In genomic region chr1:109668123-109668800, GRCh38 we compare ENCODE assay signal across 6 cellular contexts. TPM values are rescaled to one million over a fixed set of nuclear protein-coding genes. Genes with fewer than 3 reads are reported as not detected.
DNase-seq lines count a peak whose midpoint lies in the region; TF ChIP-seq lines count a peak whose summit lies in the region.

No MANE protein-coding gene starts in this region.

- H3K27me3 ChIP-seq in colonic mucosa, result no peaks in the 10 kb centered on the region

- no peaks in the 10 kb centered on the region for H3K9me3 ChIP-seq in colonic mucosa

- H3K4me3 Mint-ChIP-seq in osteocyte (ENCODE audit: unreplicated experiment), result peak overlapping the region; percentile 77

- no peaks in the 10 kb centered on the region for H3K36me3 ChIP-seq in colonic mucosa

- H3K27me3 Mint-ChIP-seq in osteocyte (ENCODE audit: unreplicated experiment), result no peaks in the 10 kb centered on the region

- peak; percentile 1 for DNase-seq in H4 (ENCODE audit: low spot score)
- DNase-seq in colonic mucosa, result no peak
- no peak for DNase-seq in osteocyte (ENCODE audit: extremely low spot score, unreplicated experiment)
- DNase-seq in NCI-H146 (lab: John Stamatoyannopoulos, UW), result no peak
- DNase-seq in SIG-M5 (lab: John Stamatoyannopoulos, UW), result no peak
- DNase-seq in activated CD4-positive, alpha-beta T cell treated with anti-CD3 and anti-CD28 coated beads for 1 hour, result no peak

- H3K9me3 Mint-ChIP-seq in osteocyte (ENCODE audit: unreplicated experiment), result no peaks in the 10 kb centered on the region

- H3K36me3 Mint-ChIP-seq in osteocyte (ENCODE audit: unreplicated experiment), result peaks cover 4% of the 10 kb centered on the region

- peak overlapping the region; percentile 62 to 68 for H3K9ac ChIP-seq in colonic mucosa (ENCODE audit: low read depth in 2 of 2, low read length in 2 of 2)

- peaks cover 22% of the 10 kb centered on the region for H3K4me1 Mint-ChIP-seq in osteocyte (ENCODE audit: unreplicated experiment)

- no peak overlapping the region for H3K27ac ChIP-seq in colonic mucosa

- peak overlapping the region; percentile 40 for H3K4me3 ChIP-seq in colonic mucosa

- TF ChIP-seq CTCF in colonic mucosa (IDR thresholded peaks at IDR 0.05) (no peak), osteocyte (IDR thresholded peaks at IDR 0.05) (no peak)

- no peaks in the 10 kb centered on the region for H3K4me1 ChIP-seq in colonic mucosa

- H3K27ac Mint-ChIP-seq in osteocyte (ENCODE audit: unreplicated experiment), result no peak overlapping the region

- intact Hi-C loops in colonic mucosa (cut with DNase I), result no loop called here

RNA-seq across cellular contexts. Expression of gene GSTM2, which starts 0.4 kb away (rescaled TPM):
- total RNA-seq in H4 (2014; rRNA removed; shearing (Covaris generic)), result 1.6 and 4.6 TPM in 2 replicates
- 10 to 100 TPM; 18.5 to 20.7 TPM for total RNA-seq in colonic mucosa
- total RNA-seq in osteocyte, result 38.6 and 39.0 TPM in 2 replicates

RNA-seq across cellular contexts. Expression of gene GSTM4, which starts 12.4 kb away (rescaled TPM):
- 15.9 and 27.2 TPM in 2 replicates for total RNA-seq in H4 (2014; rRNA removed; shearing (Covaris generic))
- total RNA-seq in colonic mucosa (10 to 100 TPM; 62.6 to 77.4 TPM), osteocyte (24.3 and 25.1 TPM in 2 replicates)

RNA-seq across cellular contexts. Expression of gene GSTM1, which starts 19.4 kb away (rescaled TPM):
- total RNA-seq in H4 (2014; rRNA removed; shearing (Covaris generic)), result not detected in 2 replicates
- 10 to 100 TPM in 1 of 2 donors, not detected in 1; 46.1 TPM for total RNA-seq in colonic mucosa
- total RNA-seq in osteocyte, result 6.4 and 7.8 TPM in 2 replicates

RNA-seq across cellular contexts. Expression of gene GSTM5, which starts 43.8 kb away (rescaled TPM):
- not detected in 2 replicates for total RNA-seq in H4 (2014; rRNA removed; shearing (Covaris generic))
- total RNA-seq in colonic mucosa, result 1 to 10 TPM; 2.0 to 3.0 TPM
- not detected in 2 replicates for total RNA-seq in osteocyte

RNA-seq across cellular contexts. Expression of gene AMPD2, which starts 48.6 kb away (rescaled TPM):
- 37.0 and 41.6 TPM in 2 replicates for total RNA-seq in H4 (2014; rRNA removed; shearing (Covaris generic))
- total RNA-seq in colonic mucosa (10 to 100 TPM; 28.0 to 60.3 TPM), osteocyte (59.4 and 64.0 TPM in 2 replicates)
